Comparison of ENCODE assay signal across 8 cellular contexts in genomic region chr15:26082069-26082832, GRCh38.
A peak's percentile ranks its signal among the peaks of the same experiment; 100 is the strongest.
DNase-seq lines count a peak whose midpoint lies in the region; ATAC-seq lines count a peak whose summit lies in the region.

No MANE protein-coding gene starts in this region.

- peak overlapping the region; percentile 95 for H3K4me3 ChIP-seq in ACC112 (ENCODE audit: low read depth, low read length)

- DNase-seq in NCI-H2227 treated with DMSO at 0.1 percent for 48 hours (lab: John Stamatoyannopoulos, UW): peak; percentile 94
- DNase-seq in activated CD4-positive, alpha-beta T cell treated with anti-CD3 and anti-CD28 coated beads for 1 hour: peak; percentile 93
- peak; percentile 93 for DNase-seq in cerebellum (ENCODE audit: low spot score)
- peak; percentile 99 for DNase-seq in islet precursor cell
- peak; percentile 93 to 94 for DNase-seq in stimulated activated CD4-positive, alpha-beta T cell treated with anti-CD3 and anti-CD28 coated beads, Interleukin-12 subunit alpha, Interleukin-12 subunit beta, amount 100 ng/mL, for 24 hours (ENCODE audit: low read depth in 2 of 2)

- peak overlapping the region; percentile 53; the same call in 1 of the 2 replicates for H3K27ac ChIP-seq in ACC112 (ENCODE audit: low read depth, low read length)

- no peaks in the 10 kb centered on the region for H3K27me3 ChIP-seq in ACC112 (ENCODE audit: insufficient read depth, low read length)

- peaks cover 5% of the 10 kb centered on the region for H3K4me1 ChIP-seq in ACC112 (ENCODE audit: control insufficient read depth, insufficient read depth, low read length, unreplicated experiment)

- no peaks in the 10 kb centered on the region for H3K36me3 ChIP-seq in ACC112 (ENCODE audit: insufficient read depth, low read length)

- H3K79me2 ChIP-seq in ACC112 (ENCODE audit: control insufficient read depth, insufficient read depth, low read length, unreplicated experiment): no peaks in the 10 kb centered on the region

- peak; percentile 88 for ATAC-seq in GM18870 (IDR thresholded peaks at IDR 0.05; ENCODE audit: unreplicated experiment)
- ATAC-seq in HG03139 (IDR thresholded peaks at IDR 0.05; ENCODE audit: unreplicated experiment): peak; percentile 94

- peak overlapping the region; percentile 98 for H2AFZ ChIP-seq in ACC112 (ENCODE audit: low read length, unreplicated experiment)

Comparison
In these comparisons a context has a peak if more than half of its experiments do, and no peak if none do; other contexts are left out.
1. Peak in every context shown above with its lines: DNase-seq, ATAC-seq, H3K4me3 ChIP-seq and H3K27ac ChIP-seq.